In the genomic region with DNA sequence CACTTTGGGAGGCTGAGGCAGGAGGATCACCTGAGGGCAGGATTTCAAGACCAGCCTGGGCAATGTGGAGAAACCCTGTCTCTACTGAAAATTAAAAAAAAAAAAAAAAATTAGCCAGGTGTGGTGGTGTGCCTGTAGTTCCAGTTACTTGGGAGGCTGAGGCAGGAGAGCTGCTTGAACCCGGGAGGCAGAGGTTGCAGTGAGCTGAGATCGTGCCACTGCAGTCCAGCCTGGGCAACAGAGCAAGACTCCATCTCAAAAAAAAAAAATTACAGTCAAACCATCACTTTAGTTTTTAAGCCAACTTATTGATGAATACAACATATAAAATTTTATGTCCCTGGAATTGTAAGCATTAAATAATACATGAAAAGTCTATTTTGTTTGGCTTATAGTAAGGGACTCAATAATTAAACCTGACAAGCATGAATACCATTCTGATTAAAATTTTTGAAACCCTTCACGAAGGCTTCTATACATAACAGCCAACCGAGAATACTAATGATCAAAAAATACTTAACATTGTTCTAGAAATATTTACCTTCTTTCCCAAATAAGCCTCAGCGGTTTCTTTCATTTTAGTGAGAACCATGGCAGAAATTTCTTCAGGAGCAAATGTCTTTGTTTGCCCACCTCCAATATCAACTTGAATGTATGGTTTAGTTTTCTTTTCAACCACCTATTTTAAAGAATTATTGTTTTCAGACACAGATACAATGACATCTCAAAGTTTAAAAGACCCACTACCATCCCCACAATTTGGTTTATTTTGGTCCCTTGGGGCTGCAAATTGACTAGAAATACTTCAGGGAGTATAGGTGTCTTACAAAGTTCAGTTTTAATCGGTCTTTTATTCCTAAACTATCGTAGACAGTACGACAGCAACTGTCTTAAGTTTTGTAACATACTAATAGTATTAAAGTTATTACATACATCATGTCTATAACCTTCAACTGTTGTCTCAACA, we compare ENCODE assay signal across 1 cellular context.
TF ChIP-seq lines count a peak whose summit lies in the region.

No MANE protein-coding gene starts in this region.

TF ChIP-seq in K562, 482 proteins besides CTCF, POLR2A, EP300 and RAD21 (continued from another document and continues in another):
- TF ChIP-seq, protein P1, sequence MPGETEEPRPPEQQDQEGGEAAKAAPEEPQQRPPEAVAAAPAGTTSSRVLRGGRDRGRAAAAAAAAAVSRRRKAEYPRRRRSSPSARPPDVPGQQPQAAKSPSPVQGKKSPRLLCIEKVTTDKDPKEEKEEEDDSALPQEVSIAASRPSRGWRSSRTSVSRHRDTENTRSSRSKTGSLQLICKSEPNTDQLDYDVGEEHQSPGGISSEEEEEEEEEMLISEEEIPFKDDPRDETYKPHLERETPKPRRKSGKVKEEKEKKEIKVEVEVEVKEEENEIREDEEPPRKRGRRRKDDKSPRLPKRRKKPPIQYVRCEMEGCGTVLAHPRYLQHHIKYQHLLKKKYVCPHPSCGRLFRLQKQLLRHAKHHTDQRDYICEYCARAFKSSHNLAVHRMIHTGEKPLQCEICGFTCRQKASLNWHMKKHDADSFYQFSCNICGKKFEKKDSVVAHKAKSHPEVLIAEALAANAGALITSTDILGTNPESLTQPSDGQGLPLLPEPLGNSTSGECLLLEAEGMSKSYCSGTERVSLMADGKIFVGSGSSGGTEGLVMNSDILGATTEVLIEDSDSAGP (CRISPR knock-in tag; IDR thresholded peaks at IDR 0.05): no peak
- TF ChIP-seq, protein P2, sequence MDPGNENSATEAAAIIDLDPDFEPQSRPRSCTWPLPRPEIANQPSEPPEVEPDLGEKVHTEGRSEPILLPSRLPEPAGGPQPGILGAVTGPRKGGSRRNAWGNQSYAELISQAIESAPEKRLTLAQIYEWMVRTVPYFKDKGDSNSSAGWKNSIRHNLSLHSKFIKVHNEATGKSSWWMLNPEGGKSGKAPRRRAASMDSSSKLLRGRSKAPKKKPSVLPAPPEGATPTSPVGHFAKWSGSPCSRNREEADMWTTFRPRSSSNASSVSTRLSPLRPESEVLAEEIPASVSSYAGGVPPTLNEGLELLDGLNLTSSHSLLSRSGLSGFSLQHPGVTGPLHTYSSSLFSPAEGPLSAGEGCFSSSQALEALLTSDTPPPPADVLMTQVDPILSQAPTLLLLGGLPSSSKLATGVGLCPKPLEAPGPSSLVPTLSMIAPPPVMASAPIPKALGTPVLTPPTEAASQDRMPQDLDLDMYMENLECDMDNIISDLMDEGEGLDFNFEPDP (CRISPR knock-in tag; IDR thresholded peaks at IDR 0.05): no peak
- TF ChIP-seq CXXC5 (CRISPR knock-in tag; IDR thresholded peaks at IDR 0.05) (no peak), ZNF212 (CRISPR knock-in tag; IDR thresholded peaks at IDR 0.05) (no peak), SMARCA5 (IDR thresholded peaks at IDR 0.05) (no peak), ZNF263 (CRISPR knock-in tag; IDR thresholded peaks at IDR 0.05; ENCODE audit: borderline replicate concordance) (no peak), RBM14 (IDR thresholded peaks at IDR 0.05; ENCODE audit: borderline replicate concordance, insufficient read depth, low read depth, low read length) (no peak), SMC3 (conservative IDR thresholded peaks at IDR 0.05; ENCODE audit: insufficient read depth, low read depth, low read length) (no peak), HOXB6 (CRISPR knock-in tag; IDR thresholded peaks at IDR 0.05; ENCODE audit: borderline replicate concordance) (no peak), ZNF217 (CRISPR knock-in tag; IDR thresholded peaks at IDR 0.05) (no peak), CCNT2 (IDR thresholded peaks at IDR 0.05; ENCODE audit: borderline replicate concordance, extremely low read depth, insufficient read length, low read depth, low read length) (peak; percentile 29), HNRNPH1 (optimal IDR thresholded peaks at IDR 0.05; ENCODE audit: low read depth, low read length) (no peak)
- TF ChIP-seq, protein P3, sequence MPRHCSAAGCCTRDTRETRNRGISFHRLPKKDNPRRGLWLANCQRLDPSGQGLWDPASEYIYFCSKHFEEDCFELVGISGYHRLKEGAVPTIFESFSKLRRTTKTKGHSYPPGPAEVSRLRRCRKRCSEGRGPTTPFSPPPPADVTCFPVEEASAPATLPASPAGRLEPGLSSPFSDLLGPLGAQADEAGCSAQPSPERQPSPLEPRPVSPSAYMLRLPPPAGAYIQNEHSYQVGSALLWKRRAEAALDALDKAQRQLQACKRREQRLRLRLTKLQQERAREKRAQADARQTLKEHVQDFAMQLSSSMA (CRISPR knock-in tag; IDR thresholded peaks at IDR 0.05): no peak
- TF ChIP-seq, protein P4, sequence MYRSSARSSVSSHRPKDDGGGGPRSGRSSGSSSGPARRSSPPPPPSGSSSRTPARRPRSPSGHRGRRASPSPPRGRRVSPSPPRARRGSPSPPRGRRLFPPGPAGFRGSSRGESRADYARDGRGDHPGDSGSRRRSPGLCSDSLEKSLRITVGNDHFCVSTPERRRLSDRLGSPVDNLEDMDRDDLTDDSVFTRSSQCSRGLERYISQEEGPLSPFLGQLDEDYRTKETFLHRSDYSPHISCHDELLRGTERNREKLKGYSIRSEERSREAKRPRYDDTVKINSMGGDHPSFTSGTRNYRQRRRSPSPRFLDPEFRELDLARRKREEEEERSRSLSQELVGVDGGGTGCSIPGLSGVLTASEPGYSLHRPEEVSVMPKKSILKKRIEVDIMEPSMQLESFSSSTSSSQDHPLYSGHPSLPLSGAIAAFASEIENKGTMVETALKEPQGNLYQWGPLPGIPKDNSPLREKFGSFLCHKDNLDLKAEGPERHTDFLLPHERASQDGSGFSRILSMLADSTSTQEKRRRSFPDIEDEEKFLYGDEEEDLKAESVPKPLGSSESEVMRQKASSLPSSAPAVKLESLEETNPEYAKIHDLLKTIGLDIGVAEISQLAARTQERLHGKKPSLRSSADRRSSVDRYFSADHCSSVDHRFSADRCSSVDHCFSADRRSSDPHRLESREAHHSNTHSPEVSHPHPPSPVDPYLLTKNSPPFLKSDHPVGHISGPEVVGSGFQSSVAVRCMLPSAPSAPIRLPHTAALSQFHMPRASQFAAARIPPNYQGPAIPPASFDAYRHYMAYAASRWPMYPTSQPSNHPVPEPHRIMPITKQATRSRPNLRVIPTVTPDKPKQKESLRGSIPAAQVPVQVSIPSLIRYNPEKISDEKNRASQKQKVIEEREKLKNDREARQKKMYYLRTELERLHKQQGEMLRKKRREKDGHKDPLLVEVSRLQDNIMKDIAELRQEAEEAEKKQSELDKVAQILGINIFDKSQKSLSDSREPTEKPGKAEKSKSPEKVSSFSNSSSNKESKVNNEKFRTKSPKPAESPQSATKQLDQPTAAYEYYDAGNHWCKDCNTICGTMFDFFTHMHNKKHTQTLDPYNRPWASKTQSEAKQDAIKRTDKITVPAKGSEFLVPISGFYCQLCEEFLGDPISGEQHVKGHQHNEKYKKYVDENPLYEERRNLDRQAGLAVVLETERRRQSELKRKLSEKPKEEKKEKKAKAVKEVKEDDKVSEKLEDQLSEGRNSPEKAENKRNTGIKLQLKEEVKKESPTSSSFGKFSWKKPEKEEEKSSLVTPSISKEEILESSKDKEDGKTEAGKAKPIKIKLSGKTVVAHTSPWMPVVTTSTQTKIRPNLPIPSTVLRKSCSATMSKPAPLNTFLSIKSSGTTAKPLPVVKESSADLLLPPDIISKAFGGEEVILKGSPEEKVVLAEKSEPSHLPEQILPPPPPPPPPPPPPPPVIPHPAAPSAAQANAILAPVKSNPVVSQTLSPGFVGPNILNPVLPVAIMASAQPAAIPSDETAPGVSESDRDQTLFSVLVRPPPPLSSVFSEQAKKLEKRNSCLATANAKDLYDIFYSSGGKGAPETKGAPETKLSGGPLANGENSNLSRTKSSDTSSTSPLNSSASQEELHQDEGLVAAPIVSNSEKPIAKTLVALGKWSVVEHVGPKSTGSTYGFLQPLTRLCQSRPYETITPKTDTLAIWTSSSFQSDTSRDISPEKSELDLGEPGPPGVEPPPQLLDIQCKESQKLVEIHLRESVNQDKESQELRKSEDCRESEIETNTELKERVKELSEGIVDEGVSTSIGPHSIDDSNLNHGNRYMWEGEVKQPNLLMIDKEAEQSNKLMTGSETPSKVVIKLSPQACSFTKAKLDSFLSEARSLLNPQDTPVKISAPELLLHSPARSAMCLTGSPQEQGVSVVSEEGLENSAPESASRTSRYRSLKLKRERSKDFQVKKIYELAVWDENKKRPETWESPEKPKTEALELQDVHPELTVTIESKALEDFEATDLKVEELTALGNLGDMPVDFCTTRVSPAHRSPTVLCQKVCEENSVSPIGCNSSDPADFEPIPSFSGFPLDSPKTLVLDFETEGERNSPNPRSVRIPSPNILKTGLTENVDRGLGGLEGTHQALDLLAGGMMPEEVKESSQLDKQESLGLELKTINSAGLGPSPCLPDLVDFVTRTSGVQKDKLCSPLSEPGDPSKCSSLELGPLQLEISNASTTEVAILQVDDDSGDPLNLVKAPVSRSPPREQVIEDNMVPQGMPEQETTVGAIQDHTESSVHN (IDR thresholded peaks at IDR 0.05; ENCODE audit: borderline replicate concordance in 1 of 2, low read depth in 1 of 2): no peak
- TF ChIP-seq, protein P5, sequence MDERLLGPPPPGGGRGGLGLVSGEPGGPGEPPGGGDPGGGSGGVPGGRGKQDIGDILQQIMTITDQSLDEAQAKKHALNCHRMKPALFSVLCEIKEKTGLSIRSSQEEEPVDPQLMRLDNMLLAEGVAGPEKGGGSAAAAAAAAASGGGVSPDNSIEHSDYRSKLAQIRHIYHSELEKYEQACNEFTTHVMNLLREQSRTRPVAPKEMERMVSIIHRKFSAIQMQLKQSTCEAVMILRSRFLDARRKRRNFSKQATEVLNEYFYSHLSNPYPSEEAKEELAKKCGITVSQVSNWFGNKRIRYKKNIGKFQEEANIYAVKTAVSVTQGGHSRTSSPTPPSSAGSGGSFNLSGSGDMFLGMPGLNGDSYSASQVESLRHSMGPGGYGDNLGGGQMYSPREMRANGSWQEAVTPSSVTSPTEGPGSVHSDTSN (CRISPR knock-in tag; IDR thresholded peaks at IDR 0.05; ENCODE audit: low read depth): no peak
- TF ChIP-seq, protein P5 (tag; conservative IDR thresholded peaks at IDR 0.05; ENCODE audit: low read depth): no peak
- TF ChIP-seq, protein P6, sequence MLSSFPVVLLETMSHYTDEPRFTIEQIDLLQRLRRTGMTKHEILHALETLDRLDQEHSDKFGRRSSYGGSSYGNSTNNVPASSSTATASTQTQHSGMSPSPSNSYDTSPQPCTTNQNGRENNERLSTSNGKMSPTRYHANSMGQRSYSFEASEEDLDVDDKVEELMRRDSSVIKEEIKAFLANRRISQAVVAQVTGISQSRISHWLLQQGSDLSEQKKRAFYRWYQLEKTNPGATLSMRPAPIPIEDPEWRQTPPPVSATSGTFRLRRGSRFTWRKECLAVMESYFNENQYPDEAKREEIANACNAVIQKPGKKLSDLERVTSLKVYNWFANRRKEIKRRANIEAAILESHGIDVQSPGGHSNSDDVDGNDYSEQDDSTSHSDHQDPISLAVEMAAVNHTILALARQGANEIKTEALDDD (IDR thresholded peaks at IDR 0.05): no peak
- TF ChIP-seq, protein P7, sequence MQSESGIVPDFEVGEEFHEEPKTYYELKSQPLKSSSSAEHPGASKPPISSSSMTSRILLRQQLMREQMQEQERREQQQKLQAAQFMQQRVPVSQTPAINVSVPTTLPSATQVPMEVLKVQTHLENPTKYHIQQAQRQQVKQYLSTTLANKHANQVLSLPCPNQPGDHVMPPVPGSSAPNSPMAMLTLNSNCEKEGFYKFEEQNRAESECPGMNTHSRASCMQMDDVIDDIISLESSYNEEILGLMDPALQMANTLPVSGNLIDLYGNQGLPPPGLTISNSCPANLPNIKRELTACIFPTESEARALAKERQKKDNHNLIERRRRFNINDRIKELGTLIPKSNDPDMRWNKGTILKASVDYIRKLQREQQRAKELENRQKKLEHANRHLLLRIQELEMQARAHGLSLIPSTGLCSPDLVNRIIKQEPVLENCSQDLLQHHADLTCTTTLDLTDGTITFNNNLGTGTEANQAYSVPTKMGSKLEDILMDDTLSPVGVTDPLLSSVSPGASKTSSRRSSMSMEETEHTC (IDR thresholded peaks at IDR 0.05): no peak
- TF ChIP-seq, protein P8, sequence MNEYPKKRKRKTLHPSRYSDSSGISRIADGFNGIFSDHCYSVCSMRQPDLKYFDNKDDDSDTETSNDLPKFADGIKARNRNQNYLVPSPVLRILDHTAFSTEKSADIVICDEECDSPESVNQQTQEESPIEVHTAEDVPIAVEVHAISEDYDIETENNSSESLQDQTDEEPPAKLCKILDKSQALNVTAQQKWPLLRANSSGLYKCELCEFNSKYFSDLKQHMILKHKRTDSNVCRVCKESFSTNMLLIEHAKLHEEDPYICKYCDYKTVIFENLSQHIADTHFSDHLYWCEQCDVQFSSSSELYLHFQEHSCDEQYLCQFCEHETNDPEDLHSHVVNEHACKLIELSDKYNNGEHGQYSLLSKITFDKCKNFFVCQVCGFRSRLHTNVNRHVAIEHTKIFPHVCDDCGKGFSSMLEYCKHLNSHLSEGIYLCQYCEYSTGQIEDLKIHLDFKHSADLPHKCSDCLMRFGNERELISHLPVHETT (CRISPR knock-in tag; conservative IDR thresholded peaks at IDR 0.05 in 1 of 2, IDR thresholded peaks at IDR 0.05 in 1 of 2): no peak
- TF ChIP-seq, protein P9, sequence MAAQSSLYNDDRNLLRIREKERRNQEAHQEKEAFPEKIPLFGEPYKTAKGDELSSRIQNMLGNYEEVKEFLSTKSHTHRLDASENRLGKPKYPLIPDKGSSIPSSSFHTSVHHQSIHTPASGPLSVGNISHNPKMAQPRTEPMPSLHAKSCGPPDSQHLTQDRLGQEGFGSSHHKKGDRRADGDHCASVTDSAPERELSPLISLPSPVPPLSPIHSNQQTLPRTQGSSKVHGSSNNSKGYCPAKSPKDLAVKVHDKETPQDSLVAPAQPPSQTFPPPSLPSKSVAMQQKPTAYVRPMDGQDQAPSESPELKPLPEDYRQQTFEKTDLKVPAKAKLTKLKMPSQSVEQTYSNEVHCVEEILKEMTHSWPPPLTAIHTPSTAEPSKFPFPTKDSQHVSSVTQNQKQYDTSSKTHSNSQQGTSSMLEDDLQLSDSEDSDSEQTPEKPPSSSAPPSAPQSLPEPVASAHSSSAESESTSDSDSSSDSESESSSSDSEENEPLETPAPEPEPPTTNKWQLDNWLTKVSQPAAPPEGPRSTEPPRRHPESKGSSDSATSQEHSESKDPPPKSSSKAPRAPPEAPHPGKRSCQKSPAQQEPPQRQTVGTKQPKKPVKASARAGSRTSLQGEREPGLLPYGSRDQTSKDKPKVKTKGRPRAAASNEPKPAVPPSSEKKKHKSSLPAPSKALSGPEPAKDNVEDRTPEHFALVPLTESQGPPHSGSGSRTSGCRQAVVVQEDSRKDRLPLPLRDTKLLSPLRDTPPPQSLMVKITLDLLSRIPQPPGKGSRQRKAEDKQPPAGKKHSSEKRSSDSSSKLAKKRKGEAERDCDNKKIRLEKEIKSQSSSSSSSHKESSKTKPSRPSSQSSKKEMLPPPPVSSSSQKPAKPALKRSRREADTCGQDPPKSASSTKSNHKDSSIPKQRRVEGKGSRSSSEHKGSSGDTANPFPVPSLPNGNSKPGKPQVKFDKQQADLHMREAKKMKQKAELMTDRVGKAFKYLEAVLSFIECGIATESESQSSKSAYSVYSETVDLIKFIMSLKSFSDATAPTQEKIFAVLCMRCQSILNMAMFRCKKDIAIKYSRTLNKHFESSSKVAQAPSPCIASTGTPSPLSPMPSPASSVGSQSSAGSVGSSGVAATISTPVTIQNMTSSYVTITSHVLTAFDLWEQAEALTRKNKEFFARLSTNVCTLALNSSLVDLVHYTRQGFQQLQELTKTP (IDR thresholded peaks at IDR 0.05; ENCODE audit: low read depth in 1 of 2, partially characterized antibody in 2 of 2): no peak
